8 cellular contexts compared by ENCODE assay signal in genomic region chr15:60479711-60480110, GRCh38. TPM values are rescaled to one million over a fixed set of nuclear protein-coding genes. Genes with fewer than 3 reads are reported as not detected.
DNase-seq lines count a peak whose midpoint lies in the region; ATAC-seq and TF ChIP-seq lines count a peak whose summit lies in the region.

No MANE protein-coding gene starts in this region.

- H3K4me1 ChIP-seq in GM23248 (ENCODE audit: insufficient read depth) = peaks cover 30% of the 10 kb centered on the region

- TF ChIP-seq POLR2A in erythroblast (IDR thresholded peaks at IDR 0.05; ENCODE audit: low read length) = no peak

- peak overlapping the region; percentile 89 for H3K4me2 ChIP-seq in GM23248 (ENCODE audit: unreplicated experiment)

- in situ Hi-C loops in GM23248 (cut with MboI) = no loop called here

- H3K9me2 ChIP-seq in GM23248 (ENCODE audit: insufficient read depth) = no peaks in the 10 kb centered on the region

- H3K27me3 ChIP-seq in GM23248 (replicated peaks; ENCODE audit: insufficient read depth) = no peaks in the 10 kb centered on the region

- H3K9me3 ChIP-seq in GM23248 (ENCODE audit: low read depth) = no peaks in the 10 kb centered on the region

- H3K36me3 ChIP-seq in GM23248 (ENCODE audit: low read depth) = peaks cover 4% of the 10 kb centered on the region; the same call in 1 of the 2 replicates

- no peak overlapping the region for H3K27ac ChIP-seq in GM23248

- H4K20me1 ChIP-seq in GM23248 (ENCODE audit: insufficient read depth) = no peaks in the 10 kb centered on the region

- H3F3A ChIP-seq in GM23248 (ENCODE audit: insufficient read depth) = peaks cover 22% of the 10 kb centered on the region

- 40% methylated on average over 5 of the region's 5 CpGs for WGBS in GM23248 (ENCODE audit: low coverage in 1 of 2, low lambda C conversion rate in 2 of 2, missing lambda C conversion rate in 2 of 2), 2 experiments

- peaks cover 39% of the 10 kb centered on the region for H3K79me2 ChIP-seq in GM23248 (ENCODE audit: insufficient read depth)

- ATAC-seq in GM21381 (IDR thresholded peaks at IDR 0.05; ENCODE audit: unreplicated experiment) = no peak

- H3K9ac ChIP-seq in GM23248 = peak overlapping the region; percentile 97

- TF ChIP-seq CTCF in retinal pigment epithelial cell (conservative IDR thresholded peaks at IDR 0.05; ENCODE audit: low read depth, low read length) = no peak

- peak overlapping the region; percentile 93 for H2AFZ ChIP-seq in GM23248

- H3K4me3 ChIP-seq in GM23248 = peak overlapping the region; percentile 91
- peak overlapping the region; percentile 87 for H3K4me3 ChIP-seq in retinal pigment epithelial cell (ENCODE audit: low read length)

- peak; percentile 7 for DNase-seq in GM23248
- peak; percentile 2 to 30 for DNase-seq in SHP77 (lab: John Stamatoyannopoulos, UW)
- DNase-seq in erythroblast (lab: John Stamatoyannopoulos, UW) = peak; percentile 39 to 56
- no peak for DNase-seq in retinal pigment epithelial cell (ENCODE audit: low read depth)
- DNase-seq in NCI-H1092 treated with DMSO at 0.1 percent for 48 hours (lab: John Stamatoyannopoulos, UW) = no peak
- DNase-seq in NK-92 treated with Interleukin-12 subunit alpha and Interleukin-12 subunit beta, amount 100 ng/mL, for 24 hours (lab: John Stamatoyannopoulos, UW) = no peak
- no peak for DNase-seq in CD1c-positive myeloid dendritic cell (ENCODE audit: extremely low spot score)

RNA-seq across cellular contexts. Expression of gene ICE2, which starts 0.8 kb away (rescaled TPM):
- total RNA-seq in GM23248 (2014; rRNA removed; shearing (Covaris generic)) = 21.6 and 43.4 TPM in 2 replicates
- polyA plus RNA-seq in GM23248 (2016; fragmentation: Nextera tagmentation; extraction: Ambion mirVana) = 21.3 and 25.5 TPM in 2 replicates

Comparison
In these comparisons a context has a peak if more than half of its experiments do, and no peak if none do; other contexts are left out.
1. DNase-seq: peak in GM23248 (single experiment), SHP77 (2 of 2) and erythroblast (2 of 2); none in retinal pigment epithelial cell (single experiment), NCI-H1092 treated with DMSO at 0.1 percent for 48 hours (single experiment), NK-92 treated with Interleukin-12 subunit alpha and Interleukin-12 subunit beta, amount 100 ng/mL, for 24 hours (single experiment) and CD1c-positive myeloid dendritic cell (single experiment).